In the genomic region with DNA sequence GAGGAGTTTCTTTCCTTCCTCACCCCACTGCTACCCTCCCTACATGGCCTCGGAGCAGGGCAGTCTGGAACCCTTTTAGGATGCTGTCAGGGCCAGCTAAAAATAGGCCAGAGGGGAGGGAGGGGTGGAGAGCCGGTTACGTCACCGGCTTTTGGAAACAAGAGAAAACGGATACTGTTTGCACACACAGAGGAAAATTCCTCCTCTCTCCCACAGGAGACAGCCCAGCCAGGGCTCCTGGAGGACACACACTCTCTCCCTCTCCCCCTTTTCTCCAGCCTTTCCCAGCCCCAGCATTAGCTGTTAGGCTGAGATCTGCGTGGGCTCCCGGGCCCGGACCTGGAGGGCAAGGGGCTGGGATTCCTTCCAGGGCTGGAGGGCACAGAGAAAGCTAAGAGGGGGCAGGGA, we compare ENCODE assay signal across 8 cellular contexts. TPM values are rescaled to one million over a fixed set of nuclear protein-coding genes. Genes with fewer than 3 reads are reported as not detected.
DNase-seq lines count a peak whose midpoint lies in the region; ATAC-seq, FAIRE-seq and TF ChIP-seq lines count a peak whose summit lies in the region.

No MANE protein-coding gene starts in this region.

- no peaks in the 10 kb centered on the region for H3K36me3 Mint-ChIP-seq in osteocyte (ENCODE audit: unreplicated experiment)
- H3K36me3 Mint-ChIP-seq in activated T-cell treated with anti-CD3 and anti-CD28 coated beads, Interleukin-2, amount 50 U/mL, for 4 hours (ENCODE audit: insufficient read depth): peaks cover 4% of the 10 kb centered on the region

- peaks cover 47% of the 10 kb centered on the region for H3K4me1 Mint-ChIP-seq in osteocyte (ENCODE audit: unreplicated experiment)
- H3K4me1 Mint-ChIP-seq in activated T-cell treated with anti-CD3 and anti-CD28 coated beads, Interleukin-2, amount 50 U/mL, for 4 hours (ENCODE audit: low read depth): peaks cover 53% of the 10 kb centered on the region

- H3K4me3 ChIP-seq in fibroblast of the aortic adventitia (ENCODE audit: low read depth, low read length): no peak overlapping the region

- TF ChIP-seq CTCF in fibroblast of the aortic adventitia (IDR thresholded peaks at IDR 0.05; ENCODE audit: insufficient read depth, low read length) (peak; percentile 49), osteocyte (IDR thresholded peaks at IDR 0.05) (no peak), D721Med (IDR thresholded peaks at IDR 0.05; ENCODE audit: insufficient read depth, missing control alignments) (no peak)

- in situ Hi-C loops in SK-MEL-5 (cut with HindIII; ENCODE audit: low pct_unique_long_range_greater_than_20kb, low sequenced_read_pairs): no loop called here

- H3K9me3 Mint-ChIP-seq in osteocyte (ENCODE audit: unreplicated experiment): no peaks in the 10 kb centered on the region
- H3K9me3 Mint-ChIP-seq in activated T-cell treated with anti-CD3 and anti-CD28 coated beads, Interleukin-2, amount 50 U/mL, for 4 hours: no peaks in the 10 kb centered on the region

- H3K27me3 Mint-ChIP-seq in osteocyte (ENCODE audit: unreplicated experiment): no peaks in the 10 kb centered on the region
- no peaks in the 10 kb centered on the region for H3K27me3 Mint-ChIP-seq in activated T-cell treated with anti-CD3 and anti-CD28 coated beads, Interleukin-2, amount 50 U/mL, for 4 hours (ENCODE audit: low read depth)

- H3K4me3 Mint-ChIP-seq in osteocyte (ENCODE audit: unreplicated experiment): no peak overlapping the region
- H3K4me3 Mint-ChIP-seq in activated T-cell treated with anti-CD3 and anti-CD28 coated beads, Interleukin-2, amount 50 U/mL, for 4 hours: no peak overlapping the region

- H3K27ac Mint-ChIP-seq in osteocyte (ENCODE audit: unreplicated experiment): peak overlapping the region; percentile 90

- no peak for ATAC-seq in activated T-cell treated with anti-CD3 and anti-CD28 coated beads, Interleukin-2, amount 50 U/mL, for 4 hours
- ATAC-seq in HG02981 (IDR thresholded peaks at IDR 0.05; ENCODE audit: unreplicated experiment): no peak
- ATAC-seq in HG03280 (IDR thresholded peaks at IDR 0.05; ENCODE audit: unreplicated experiment): no peak

- DNase-seq in DMS153 (lab: John Stamatoyannopoulos, UW) (peak; percentile 69), SK-MEL-5 (ENCODE audit: low read depth, low spot score) (peak; percentile 25), fibroblast of the aortic adventitia (ENCODE audit: low read depth) (peak; percentile 88), osteocyte (ENCODE audit: extremely low spot score, unreplicated experiment) (no peak), D721Med (ENCODE audit: insufficient read length, low spot score) (no peak)
- DNase-seq in activated T-cell treated with anti-CD3 and anti-CD28 coated beads, Interleukin-2, amount 50 U/mL, for 4 hours: no peak

- no peak for FAIRE-seq in D721Med (lab: Jason Lieb, UNC)

RNA-seq across cellular contexts. Expression of a gene that starts 20.0 kb away (rescaled TPM):
- 8.7 and 10.1 TPM in 2 replicates for total RNA-seq in SK-MEL-5 (2014; rRNA removed; shearing (Covaris generic))
- polyA plus RNA-seq in SK-MEL-5 (2015; cell fraction: cytosol; rRNA removed): 12.6 and 20.2 TPM in 2 replicates
- polyA plus RNA-seq in SK-MEL-5 (2015; cell fraction: nucleus; rRNA removed): 11.7 and 17.9 TPM in 2 replicates
- total RNA-seq in fibroblast of the aortic adventitia (ENCODE audit: low replicate concordance) (7.8 and 9.5 TPM in 2 replicates), osteocyte (13.7 and 13.8 TPM in 2 replicates)
- total RNA-seq in activated T-cell treated with anti-CD3 and anti-CD28 coated beads, Interleukin-2, amount 50 U/mL, for 4 hours: 1 to 10 TPM; 4.2 to 4.6 (median 4.4) TPM

RNA-seq across cellular contexts. Expression of a gene that starts 34.2 kb away (rescaled TPM):
- 6.2 and 6.4 TPM in 2 replicates for total RNA-seq in SK-MEL-5 (2014; rRNA removed; shearing (Covaris generic))
- polyA plus RNA-seq in SK-MEL-5 (2015; cell fraction: cytosol; rRNA removed): 7.9 and 8.0 TPM in 2 replicates
- 4.9 and 5.7 TPM in 2 replicates for polyA plus RNA-seq in SK-MEL-5 (2015; cell fraction: nucleus; rRNA removed)
- total RNA-seq in fibroblast of the aortic adventitia (ENCODE audit: low replicate concordance) (3.3 and 23.4 TPM in 2 replicates), osteocyte (6.8 and 8.0 TPM in 2 replicates)
- 10 to 100 TPM; 36.0 to 47.6 (median 36.1) TPM for total RNA-seq in activated T-cell treated with anti-CD3 and anti-CD28 coated beads, Interleukin-2, amount 50 U/mL, for 4 hours

Comparison
In these comparisons a context has a peak if more than half of its experiments do, and no peak if none do; other contexts are left out.
1. DNase-seq: peak in DMS153 (single experiment), SK-MEL-5 (single experiment) and fibroblast of the aortic adventitia (single experiment); none in osteocyte (single experiment), D721Med (single experiment) and activated T-cell treated with anti-CD3 and anti-CD28 coated beads, Interleukin-2, amount 50 U/mL, for 4 hours (single experiment).